ENCODE assay signal across 11 cellular contexts in genomic region chr11:119624102-119624615, GRCh38.
DNase-seq lines count a peak whose midpoint lies in the region; ATAC-seq and TF ChIP-seq lines count a peak whose summit lies in the region.
"Had no signal": no experiment of that assay in that cellular context is flagged by ENCODE, and none has a peak within 500 bp of the region (broad histone marks: within the 10 kb centered on the region; RNA-seq: fewer than 3 reads in every experiment).

No MANE protein-coding gene starts in this region.

- H3K4me1 ChIP-seq in cardiac muscle cell (ENCODE audit: low read depth) (no peaks in the 10 kb centered on the region), fibroblast of lung (ENCODE audit: control insufficient read depth, extremely low read depth, insufficient read depth, low read length) (peaks cover 4% of the 10 kb centered on the region), tibial nerve (peaks cover 0 to 24% (median 0%) of the 10 kb centered on the region in 4 donors)

- H4K20me1 ChIP-seq in fibroblast of lung (ENCODE audit: control insufficient read depth, extremely low read depth, insufficient read depth, low read length): no peaks in the 10 kb centered on the region

- no peak overlapping the region for H3K9ac ChIP-seq in fibroblast of lung (ENCODE audit: insufficient read depth, low read length)

- H3K9me3 ChIP-seq in cardiac muscle cell (ENCODE audit: low read depth) (no peaks in the 10 kb centered on the region), fibroblast of lung (ENCODE audit: control insufficient read depth, insufficient read depth, low read depth, low read length) (no peaks in the 10 kb centered on the region), tibial nerve (no peaks in the 10 kb centered on the region)

- TF ChIP-seq POLR2A in tibial nerve (IDR thresholded peaks at IDR 0.05): no peak

- no peak overlapping the region for H3K4me2 ChIP-seq in fibroblast of lung (ENCODE audit: extremely low read depth, insufficient read depth, low read length)

- DNase-seq in cardiac muscle cell (ENCODE audit: low read depth in 1 of 2, low spot score in 1 of 2): no peak
- no peak for DNase-seq in Right ventricle myocardium inferior (ENCODE audit: missing footprints)
- DNase-seq in NCI-H69 (lab: John Stamatoyannopoulos, UW): peak; percentile 15
- no peak for DNase-seq in fibroblast of lung (ENCODE audit: low read depth in 2 of 2)
- no peak for DNase-seq in tibial nerve (ENCODE audit: low spot score in 2 of 2)
- no peak for DNase-seq in activated naive CD4-positive, alpha-beta T cell treated with anti-CD3 and anti-CD28 coated beads, Interleukin-2, amount 50 U/mL, for 16 hours
- DNase-seq in T1000 (lab: John Stamatoyannopoulos, UW): no peak
- no peak for DNase-seq in NCI-H2107 treated with DMSO at 0.1 percent for 48 hours (lab: John Stamatoyannopoulos, UW; ENCODE audit: unreplicated experiment)
- DNase-seq: activated CD4-positive, alpha-beta T cell treated with anti-CD3 and anti-CD28 coated beads, Interleukin-2, amount 50 U/mL, for 48 hours; NCI-H446 had no signal

- 18 to 74% methylated on average over 2 to 4 of the region's 9 CpGs for WGBS in tibial nerve, 2 donors

- H3K79me2 ChIP-seq in fibroblast of lung (ENCODE audit: control insufficient read depth, insufficient read depth, low read length): no peaks in the 10 kb centered on the region

- intact Hi-C loops in Right ventricle myocardium inferior (cut with DNase I): no loop called here

- H3K4me3 ChIP-seq in cardiac muscle cell: no peak overlapping the region
- H3K4me3 ChIP-seq in fibroblast of lung (replicated peaks in 1 of 4; ENCODE audit: control extremely low read depth in 1 of 4, insufficient read depth in 1 of 4, low read depth in 3 of 4, low read length in 4 of 4): no peak overlapping the region
- no peak overlapping the region for H3K4me3 ChIP-seq in tibial nerve

- no peaks in the 10 kb centered on the region for H3K36me3 ChIP-seq in cardiac muscle cell
- no peaks in the 10 kb centered on the region for H3K36me3 ChIP-seq in fibroblast of lung (ENCODE audit: control insufficient read depth, insufficient read depth, low read length)
- H3K36me3 ChIP-seq in tibial nerve: no peaks in the 10 kb centered on the region

- no peak for ATAC-seq in Right ventricle myocardium inferior
- ATAC-seq: esophagus mucosa had no signal

- peak; percentile 45 for TF ChIP-seq CTCF in cardiac muscle cell (IDR thresholded peaks at IDR 0.05; ENCODE audit: low read depth, low read length)
- TF ChIP-seq CTCF in fibroblast of lung (conservative IDR thresholded peaks at IDR 0.05 in 1 of 2, IDR thresholded peaks at IDR 0.05 in 1 of 2; ENCODE audit: low read depth in 1 of 2, low read length in 2 of 2): peak; percentile 14 to 45
- TF ChIP-seq CTCF in tibial nerve (IDR thresholded peaks at IDR 0.05): peak in 3 of 5 experiments; percentile 30 to 55 (median 49)

- TF ChIP-seq EP300 in tibial nerve (IDR thresholded peaks at IDR 0.05): no peak

- H3K27me3 ChIP-seq in cardiac muscle cell (no peaks in the 10 kb centered on the region), fibroblast of lung (ENCODE audit: control insufficient read depth, insufficient read depth, low read length) (no peaks in the 10 kb centered on the region), tibial nerve (no peaks in the 10 kb centered on the region)

- no peak overlapping the region for H3K27ac ChIP-seq in cardiac muscle cell
- H3K27ac ChIP-seq in fibroblast of lung (ENCODE audit: insufficient read depth, low read length): no peak overlapping the region
- no peak overlapping the region for H3K27ac ChIP-seq in tibial nerve

- H2AFZ ChIP-seq in fibroblast of lung (ENCODE audit: low read length): no peak overlapping the region
